Comparison of ENCODE assay signal across 8 cellular contexts in the genomic region with DNA sequence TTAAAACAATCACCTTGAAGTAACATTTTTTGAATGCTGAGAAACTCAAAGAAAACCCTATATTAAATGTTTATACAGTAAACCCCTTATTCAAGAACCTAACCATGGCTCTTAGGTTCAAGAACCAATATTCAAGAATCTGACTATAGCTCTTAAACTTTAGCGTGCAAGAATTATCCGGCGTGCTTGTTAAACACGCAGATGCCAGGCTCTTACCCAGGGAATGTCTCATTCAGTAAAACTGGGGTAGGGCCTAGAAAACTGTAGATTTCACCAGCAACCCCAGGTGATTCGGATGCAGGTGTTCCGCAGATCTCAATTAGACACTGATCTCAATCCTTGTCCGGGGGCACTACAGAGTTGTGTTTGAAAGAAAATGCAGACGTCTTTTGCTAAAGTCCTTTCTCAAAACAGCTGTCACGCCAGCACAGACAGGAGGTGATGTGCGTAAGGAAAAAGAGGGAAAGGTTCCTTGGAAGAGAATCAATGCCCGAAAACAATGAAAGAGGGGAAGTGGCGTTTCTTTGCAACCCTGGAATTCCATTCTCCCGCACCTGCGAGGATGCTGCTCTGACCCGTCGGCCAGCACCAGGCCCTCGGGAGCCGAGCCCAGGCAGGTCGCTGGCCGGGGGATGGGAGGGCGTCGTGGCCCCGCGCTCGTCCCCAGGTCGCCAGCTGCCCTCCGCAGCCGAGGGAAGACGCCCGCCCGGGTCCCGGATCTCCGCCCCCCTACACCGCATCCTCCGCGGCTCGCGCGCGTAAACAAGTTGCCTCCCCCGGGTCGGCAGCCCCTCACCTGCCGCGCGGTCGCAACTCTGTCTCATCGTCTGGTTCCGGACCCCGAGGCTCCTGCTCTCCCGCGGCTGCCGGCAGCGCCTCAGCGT. TPM values are rescaled to one million over a fixed set of nuclear protein-coding genes. Genes with fewer than 3 reads are reported as not detected.
DNase-seq lines count a peak whose midpoint lies in the region; ATAC-seq lines count a peak whose summit lies in the region.

No MANE protein-coding gene starts in this region.

- H4K20me1 ChIP-seq in Karpas-422 (ENCODE audit: insufficient read depth, low read depth, low read length) = peaks cover 7% of the 10 kb centered on the region; the same call in 1 of the 2 replicates

- peak; percentile 28 for DNase-seq in AG20443 (ENCODE audit: low spot score)
- peak; percentile 70 for DNase-seq in Karpas-422
- peak; percentile 75 for DNase-seq in activated CD8-positive, alpha-beta memory T cell treated with anti-CD3 and anti-CD28 coated beads, Interleukin-2, amount 10 ng/mL, durations not matched to agents 7 days and 5 days
- no peak for DNase-seq in epithelial cell of prostate (ENCODE audit: low read depth, low spot score)
- peak; percentile 31 for DNase-seq in stimulated activated naive B cell treated with anti-CD40 and anti-IgM and Interleukin-4, amounts not matched to agents 10 μg/mL and 1 μg/mL and 100 μg/mL, for 72 hours

- no peaks in the 10 kb centered on the region for H3K27me3 Mint-ChIP-seq in activated CD8-positive, alpha-beta memory T cell treated with anti-CD3 and anti-CD28 coated beads, Interleukin-2, amount 10 ng/mL, durations not matched to agents 7 days and 5 days
- H3K27me3 Mint-ChIP-seq in stimulated activated naive B cell treated with anti-CD40 and anti-IgM and Interleukin-4, amounts not matched to agents 10 μg/mL and 1 μg/mL and 100 μg/mL, for 72 hours = no peaks in the 10 kb centered on the region

- peaks cover 7% of the 10 kb centered on the region for H3K36me3 Mint-ChIP-seq in activated CD8-positive, alpha-beta memory T cell treated with anti-CD3 and anti-CD28 coated beads, Interleukin-2, amount 10 ng/mL, durations not matched to agents 7 days and 5 days
- H3K36me3 Mint-ChIP-seq in stimulated activated naive B cell treated with anti-CD40 and anti-IgM and Interleukin-4, amounts not matched to agents 10 μg/mL and 1 μg/mL and 100 μg/mL, for 72 hours = peaks cover 0 to 5% of the 10 kb centered on the region in 2 donors

- H2AFZ ChIP-seq in Karpas-422 (ENCODE audit: low read length) = peak overlapping the region; percentile 90; the same call in 1 of the 2 replicates

- H3K27me3 ChIP-seq in Karpas-422 (ENCODE audit: low read length) (no peaks in the 10 kb centered on the region), muscle layer of duodenum (ENCODE audit: low read depth, low read length) (no peaks in the 10 kb centered on the region)

- H3K27ac Mint-ChIP-seq in activated CD8-positive, alpha-beta memory T cell treated with anti-CD3 and anti-CD28 coated beads, Interleukin-2, amount 10 ng/mL, durations not matched to agents 7 days and 5 days = peak overlapping the region; percentile 94
- H3K27ac Mint-ChIP-seq in stimulated activated naive B cell treated with anti-CD40 and anti-IgM and Interleukin-4, amounts not matched to agents 10 μg/mL and 1 μg/mL and 100 μg/mL, for 72 hours = peak overlapping the region; percentile 90

- H3K9me2 ChIP-seq in Karpas-422 (replicated peaks; ENCODE audit: insufficient read depth, low read length) = no peaks in the 10 kb centered on the region

- H3K4me1 ChIP-seq in Karpas-422 (ENCODE audit: low read length) = peaks cover 52% of the 10 kb centered on the region
- H3K4me1 ChIP-seq in muscle layer of duodenum (ENCODE audit: control insufficient read depth in 1 of 2, insufficient read depth in 2 of 2, low read length in 2 of 2) = peaks cover 0 to 15% of the 10 kb centered on the region in 2 donors

- no peak overlapping the region for H3K27ac ChIP-seq in Karpas-422 (ENCODE audit: low read length)
- H3K27ac ChIP-seq in epithelial cell of prostate = peak overlapping the region; percentile 92
- H3K27ac ChIP-seq in muscle layer of duodenum (ENCODE audit: low read length) = peak overlapping the region; percentile 63

- peak overlapping the region; percentile 84 for H3K4me2 ChIP-seq in Karpas-422 (ENCODE audit: low read depth, low read length, poor library complexity, severe bottlenecking)

- no peaks in the 10 kb centered on the region for H3K9me3 Mint-ChIP-seq in activated CD8-positive, alpha-beta memory T cell treated with anti-CD3 and anti-CD28 coated beads, Interleukin-2, amount 10 ng/mL, durations not matched to agents 7 days and 5 days (ENCODE audit: low read depth)
- no peaks in the 10 kb centered on the region for H3K9me3 Mint-ChIP-seq in stimulated activated naive B cell treated with anti-CD40 and anti-IgM and Interleukin-4, amounts not matched to agents 10 μg/mL and 1 μg/mL and 100 μg/mL, for 72 hours

- H3K9me3 ChIP-seq in Karpas-422 (ENCODE audit: low read length) (no peaks in the 10 kb centered on the region), muscle layer of duodenum (ENCODE audit: control insufficient read depth in 1 of 2, low read length in 2 of 2) (no peaks in the 10 kb centered on the region)

- H3K79me2 ChIP-seq in Karpas-422 (ENCODE audit: low read length) = peaks cover 49% of the 10 kb centered on the region

- CTCF ChIA-PET in activated CD8-positive, alpha-beta memory T cell treated with anti-CD3 and anti-CD28 coated beads, Interleukin-2, amount 10 ng/mL, durations not matched to agents 7 days and 5 days (lab: Charles Lee) = interaction anchor here (1.1 to 1.4 kb wide), 4 partner anchors 35 to 65 kb away, joined by 3 to 5 read pairs (median 3); a partner anchor contains a TSS

- H3K4me3 Mint-ChIP-seq in activated CD8-positive, alpha-beta memory T cell treated with anti-CD3 and anti-CD28 coated beads, Interleukin-2, amount 10 ng/mL, durations not matched to agents 7 days and 5 days = no peak overlapping the region
- H3K4me3 Mint-ChIP-seq in stimulated activated naive B cell treated with anti-CD40 and anti-IgM and Interleukin-4, amounts not matched to agents 10 μg/mL and 1 μg/mL and 100 μg/mL, for 72 hours = no peak overlapping the region

- H3K36me3 ChIP-seq in Karpas-422 (ENCODE audit: insufficient read depth, low read length) = no peaks in the 10 kb centered on the region
- peaks cover 0 to 4% of the 10 kb centered on the region in 2 donors for H3K36me3 ChIP-seq in muscle layer of duodenum (ENCODE audit: control insufficient read depth in 1 of 2, insufficient read depth in 2 of 2, low read length in 2 of 2)

- peaks cover 22% of the 10 kb centered on the region for H3K4me1 Mint-ChIP-seq in activated CD8-positive, alpha-beta memory T cell treated with anti-CD3 and anti-CD28 coated beads, Interleukin-2, amount 10 ng/mL, durations not matched to agents 7 days and 5 days
- peaks cover 4 to 11% of the 10 kb centered on the region in 2 donors for H3K4me1 Mint-ChIP-seq in stimulated activated naive B cell treated with anti-CD40 and anti-IgM and Interleukin-4, amounts not matched to agents 10 μg/mL and 1 μg/mL and 100 μg/mL, for 72 hours

- H3K4me3 ChIP-seq in Karpas-422 (ENCODE audit: low read length) = peak overlapping the region; percentile 89
- H3K4me3 ChIP-seq in muscle layer of duodenum (ENCODE audit: low read depth in 1 of 2, low read length in 2 of 2) = peak overlapping the region; percentile 65 to 75

- H3K9ac ChIP-seq in Karpas-422 (ENCODE audit: low read length) = peak overlapping the region; percentile 79

- ATAC-seq in GM21381 (IDR thresholded peaks at IDR 0.05; ENCODE audit: unreplicated experiment) = peak; percentile 0
- ATAC-seq in activated CD8-positive, alpha-beta memory T cell treated with anti-CD3 and anti-CD28 coated beads, Interleukin-2, amount 10 ng/mL, durations not matched to agents 7 days and 5 days = peak; percentile 4
- ATAC-seq in stimulated activated naive B cell treated with anti-CD40 and anti-IgM and Interleukin-4, amounts not matched to agents 10 μg/mL and 1 μg/mL and 100 μg/mL, for 72 hours (replicated peaks) = peak; percentile 2 to 3
- ATAC-seq in HG02763 (IDR thresholded peaks at IDR 0.05; ENCODE audit: unreplicated experiment) = no peak

RNA-seq across cellular contexts. Expression of a gene that starts 0.9 kb away (rescaled TPM):
- total RNA-seq in Karpas-422 (2014; rRNA removed; shearing (Covaris generic); ENCODE audit: low replicate concordance) = 10.7 and 18.4 TPM in 2 replicates
- total RNA-seq in activated CD8-positive, alpha-beta memory T cell treated with anti-CD3 and anti-CD28 coated beads, Interleukin-2, amount 10 ng/mL, durations not matched to agents 7 days and 5 days = 10 to 100 TPM; 17.0 to 29.8 TPM
